ENCODE assay signal across 11 cellular contexts in genomic region chr1:226772456-226773139, GRCh38. TPM values are rescaled to one million over a fixed set of nuclear protein-coding genes. Genes with fewer than 3 reads are reported as not detected.
A peak's percentile ranks its signal among the peaks of the same experiment; 100 is the strongest.
DNase-seq lines count a peak whose midpoint lies in the region; ATAC-seq and TF ChIP-seq lines count a peak whose summit lies in the region.
"Had no signal": no experiment of that assay in that cellular context is flagged by ENCODE, and none has a peak within 500 bp of the region (broad histone marks: within the 10 kb centered on the region; RNA-seq: fewer than 3 reads in every experiment).

No MANE protein-coding gene starts in this region.

- BruUV-seq in PC-3 (replicated peaks; lab: Mats Ljungman, UMichigan) = no TSS peak

- H3K79me2 ChIP-seq in PC-3 (ENCODE audit: low read length) = no peaks in the 10 kb centered on the region
- H3K79me2 ChIP-seq: hepatocyte had no signal

- no peak overlapping the region for H3K9ac ChIP-seq in PC-3 (ENCODE audit: low read length)

- no peaks in the 10 kb centered on the region for H3K9me2 ChIP-seq in PC-3 (replicated peaks; ENCODE audit: low read length)

- no peaks in the 10 kb centered on the region for H3F3A ChIP-seq in PC-3 (ENCODE audit: low read length, unreplicated experiment)

- no peaks in the 10 kb centered on the region for H4K20me1 ChIP-seq in PC-3 (ENCODE audit: low read length)

- DNase-seq in SW480 (ENCODE audit: low spot score) (peak; percentile 23), PC-3 (no peak), NCI-H1417 (lab: John Stamatoyannopoulos, UW) (no peak), inferior parietal cortex (ENCODE audit: extremely low spot score) (no peak), mesenteric fat pad (ENCODE audit: low spot score) (no peak)
- DNase-seq: activated CD4-positive, alpha-beta T cell treated with anti-CD3 and anti-CD28 coated beads, Interleukin-2, amount 10 ng/mL, durations not matched to agents 7 days and 5 days; right cardiac atrium had no signal

- H2AFZ ChIP-seq in PC-3 (ENCODE audit: low read length) = no peak overlapping the region
- H2AFZ ChIP-seq: hepatocyte had no signal

- no peak overlapping the region for H3K4me2 ChIP-seq in PC-3 (ENCODE audit: low read length)
- H3K4me2 ChIP-seq: hepatocyte had no signal

- ATAC-seq in GM18861 (IDR thresholded peaks at IDR 0.05; ENCODE audit: unreplicated experiment) (peak; percentile 82), GM21717 (IDR thresholded peaks at IDR 0.05; ENCODE audit: unreplicated experiment) (peak; percentile 94), HG03175 (IDR thresholded peaks at IDR 0.05; ENCODE audit: unreplicated experiment) (peak; percentile 90), PC-3 (no peak)
- ATAC-seq: right cardiac atrium had no signal

- intact Hi-C loops in PC-3 (cut with micrococcal nuclease) = no loop called here

- no peak for TF ChIP-seq CTCF in PC-3 (conservative IDR thresholded peaks at IDR 0.05; ENCODE audit: low read depth, low read length)

- no peak overlapping the region for H3K27ac ChIP-seq in PC-3 (ENCODE audit: low read length)
- H3K27ac ChIP-seq: hepatocyte had no signal

- no peaks in the 10 kb centered on the region for H3K9me3 ChIP-seq in PC-3 (ENCODE audit: low read length)

- no peak overlapping the region for H3K4me3 ChIP-seq in PC-3 (ENCODE audit: low read length)
- H3K4me3 ChIP-seq: hepatocyte had no signal

- H3K27me3 ChIP-seq in PC-3 (ENCODE audit: low read length) = no peaks in the 10 kb centered on the region
- H3K27me3 ChIP-seq: hepatocyte had no signal

- no peaks in the 10 kb centered on the region for H3K4me1 ChIP-seq in PC-3 (ENCODE audit: insufficient read depth, low read length)

- POLR2A ChIA-PET in PC-3 (lab: Charles Lee; ENCODE audit: unreplicated experiment) = no interaction called here

- CTCF ChIA-PET in PC-3 (lab: Charles Lee) = no interaction called here

- H3K36me3 ChIP-seq in PC-3 (ENCODE audit: low read depth, low read length) = no peaks in the 10 kb centered on the region

RNA-seq across cellular contexts. Expression of gene ITPKB, which starts 33.5 kb away (rescaled TPM):
- total RNA-seq in PC-3 (2014; rRNA removed) (17.7 and 24.1 TPM in 2 replicates), mesenteric fat pad (34.9 TPM)
